In the genomic region with DNA sequence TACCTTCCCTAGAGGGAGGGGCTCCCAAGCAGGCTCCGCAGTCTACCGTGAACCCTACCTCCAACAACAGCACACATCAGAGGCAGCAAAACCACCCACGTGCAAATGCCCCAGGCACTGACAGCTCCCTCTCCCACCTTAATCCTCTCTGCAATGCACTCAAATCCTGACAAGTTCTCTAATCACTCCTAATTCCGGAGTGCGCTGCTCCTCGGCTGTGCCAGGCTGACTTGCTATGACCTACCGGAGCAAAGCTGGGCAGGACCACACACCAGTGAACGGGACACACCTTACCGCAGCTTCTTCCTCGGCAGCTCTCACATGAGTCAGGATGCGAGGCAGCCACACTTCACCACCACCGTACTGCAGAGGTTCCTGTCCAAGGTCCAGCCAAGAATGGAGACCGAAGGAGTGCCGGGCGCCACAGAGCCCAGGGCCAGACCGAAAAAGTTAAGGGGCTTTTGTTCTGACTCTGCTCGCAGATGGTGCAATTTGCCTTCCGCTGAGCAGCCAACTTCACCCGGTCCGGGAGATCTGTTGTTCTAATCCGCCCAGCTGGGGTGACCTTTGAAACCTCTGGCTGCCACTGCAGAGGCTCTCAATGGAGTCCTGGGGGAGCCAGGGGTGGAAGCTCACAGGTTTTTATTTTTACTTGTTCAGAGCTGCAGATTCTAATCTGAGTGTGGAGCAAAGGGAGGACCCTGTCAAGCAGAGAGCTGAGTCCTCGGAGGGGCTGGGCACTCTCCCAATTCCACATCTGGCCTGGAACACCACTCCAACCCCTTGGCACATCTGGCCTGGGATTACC, we compare ENCODE assay signal across 1 cellular context.
TF ChIP-seq lines count a peak whose summit lies in the region.

No MANE protein-coding gene starts in this region.

TF ChIP-seq in HepG2, 621 proteins besides CTCF, POLR2A, EP300 and RAD21 (continued from another document and continues in another):
- TF ChIP-seq SNAPC4 (CRISPR knock-in tag; IDR thresholded peaks at IDR 0.05) (no peak), ELF4 (CRISPR knock-in tag; IDR thresholded peaks at IDR 0.05; ENCODE audit: borderline replicate concordance) (no peak), MAZ (IDR thresholded peaks at IDR 0.05; ENCODE audit: borderline replicate concordance, low read depth, low read length) (no peak), MAZ (CRISPR knock-in tag; IDR thresholded peaks at IDR 0.05; ENCODE audit: low read depth) (peak; percentile 45; the same call in 1 of the 2 replicates), TARDBP (CRISPR knock-in tag; IDR thresholded peaks at IDR 0.05) (no peak), HOXA3 (CRISPR knock-in tag; IDR thresholded peaks at IDR 0.05) (peak; percentile 53), ZIK1 (CRISPR knock-in tag; IDR thresholded peaks at IDR 0.05; ENCODE audit: borderline replicate concordance, low read depth) (no peak), ZNF574 (CRISPR knock-in tag; IDR thresholded peaks at IDR 0.05) (peak; percentile 28; the same call in 1 of the 2 replicates), ZNF747 (CRISPR knock-in tag; IDR thresholded peaks at IDR 0.05; ENCODE audit: borderline replicate concordance) (no peak), ISL2 (CRISPR knock-in tag; IDR thresholded peaks at IDR 0.05) (0 out of 2 replicates have a peak, but pooled peaks have one; percentile 23), ZSCAN29 (CRISPR knock-in tag; conservative IDR thresholded peaks at IDR 0.05) (0 out of 2 replicates have a peak, but pooled peaks have one; percentile 43), HOXA7 (CRISPR knock-in tag; IDR thresholded peaks at IDR 0.05) (no peak), HNRNPL (IDR thresholded peaks at IDR 0.05; ENCODE audit: low read depth, low read length) (peak; percentile 79; the same call in 1 of the 2 replicates), ELF1 (CRISPR knock-in tag; IDR thresholded peaks at IDR 0.05) (no peak), AKAP8 (CRISPR knock-in tag; IDR thresholded peaks at IDR 0.05) (no peak), ZNF121 (CRISPR knock-in tag; IDR thresholded peaks at IDR 0.05) (no peak), SRSF4 (IDR thresholded peaks at IDR 0.05; ENCODE audit: low read depth, low read length, poor library complexity, severe bottlenecking) (no peak), KLF15 (CRISPR knock-in tag; IDR thresholded peaks at IDR 0.05; ENCODE audit: borderline replicate concordance) (no peak), HNRNPLL (IDR thresholded peaks at IDR 0.05; ENCODE audit: low read depth, low read length, poor library complexity, severe bottlenecking) (no peak), CCDC6 (CRISPR knock-in tag; IDR thresholded peaks at IDR 0.05) (no peak; the same call in 1 of the 2 replicates), ZNF530 (CRISPR knock-in tag; IDR thresholded peaks at IDR 0.05; ENCODE audit: low read depth) (no peak), RNF2 (conservative IDR thresholded peaks at IDR 0.05; ENCODE audit: low read depth) (no peak), MXD4 (CRISPR knock-in tag; IDR thresholded peaks at IDR 0.05) (peak; percentile 84; the same call in 1 of the 2 replicates), ZNF788 (CRISPR knock-in tag; IDR thresholded peaks at IDR 0.05; ENCODE audit: borderline replicate concordance) (no peak), ZSCAN22 (CRISPR knock-in tag; IDR thresholded peaks at IDR 0.05) (no peak), NFATC3 (CRISPR knock-in tag; IDR thresholded peaks at IDR 0.05) (no peak), MYNN (CRISPR knock-in tag; IDR thresholded peaks at IDR 0.05; ENCODE audit: low read depth) (no peak), HDAC6 (IDR thresholded peaks at IDR 0.05; ENCODE audit: low read depth, low read length) (no peak), PHF8 (CRISPR knock-in tag; IDR thresholded peaks at IDR 0.05) (peak; percentile 57), SUZ12 (IDR thresholded peaks at IDR 0.05; ENCODE audit: low read depth, low read length) (no peak)
- TF ChIP-seq, protein P1, sequence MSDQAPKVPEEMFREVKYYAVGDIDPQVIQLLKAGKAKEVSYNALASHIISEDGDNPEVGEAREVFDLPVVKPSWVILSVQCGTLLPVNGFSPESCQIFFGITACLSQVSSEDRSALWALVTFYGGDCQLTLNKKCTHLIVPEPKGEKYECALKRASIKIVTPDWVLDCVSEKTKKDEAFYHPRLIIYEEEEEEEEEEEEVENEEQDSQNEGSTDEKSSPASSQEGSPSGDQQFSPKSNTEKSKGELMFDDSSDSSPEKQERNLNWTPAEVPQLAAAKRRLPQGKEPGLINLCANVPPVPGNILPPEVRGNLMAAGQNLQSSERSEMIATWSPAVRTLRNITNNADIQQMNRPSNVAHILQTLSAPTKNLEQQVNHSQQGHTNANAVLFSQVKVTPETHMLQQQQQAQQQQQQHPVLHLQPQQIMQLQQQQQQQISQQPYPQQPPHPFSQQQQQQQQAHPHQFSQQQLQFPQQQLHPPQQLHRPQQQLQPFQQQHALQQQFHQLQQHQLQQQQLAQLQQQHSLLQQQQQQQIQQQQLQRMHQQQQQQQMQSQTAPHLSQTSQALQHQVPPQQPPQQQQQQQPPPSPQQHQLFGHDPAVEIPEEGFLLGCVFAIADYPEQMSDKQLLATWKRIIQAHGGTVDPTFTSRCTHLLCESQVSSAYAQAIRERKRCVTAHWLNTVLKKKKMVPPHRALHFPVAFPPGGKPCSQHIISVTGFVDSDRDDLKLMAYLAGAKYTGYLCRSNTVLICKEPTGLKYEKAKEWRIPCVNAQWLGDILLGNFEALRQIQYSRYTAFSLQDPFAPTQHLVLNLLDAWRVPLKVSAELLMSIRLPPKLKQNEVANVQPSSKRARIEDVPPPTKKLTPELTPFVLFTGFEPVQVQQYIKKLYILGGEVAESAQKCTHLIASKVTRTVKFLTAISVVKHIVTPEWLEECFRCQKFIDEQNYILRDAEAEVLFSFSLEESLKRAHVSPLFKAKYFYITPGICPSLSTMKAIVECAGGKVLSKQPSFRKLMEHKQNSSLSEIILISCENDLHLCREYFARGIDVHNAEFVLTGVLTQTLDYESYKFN (CRISPR knock-in tag; conservative IDR thresholded peaks at IDR 0.05), result peak; percentile 69; the same call in 1 of the 2 replicates
- TF ChIP-seq, protein P2, sequence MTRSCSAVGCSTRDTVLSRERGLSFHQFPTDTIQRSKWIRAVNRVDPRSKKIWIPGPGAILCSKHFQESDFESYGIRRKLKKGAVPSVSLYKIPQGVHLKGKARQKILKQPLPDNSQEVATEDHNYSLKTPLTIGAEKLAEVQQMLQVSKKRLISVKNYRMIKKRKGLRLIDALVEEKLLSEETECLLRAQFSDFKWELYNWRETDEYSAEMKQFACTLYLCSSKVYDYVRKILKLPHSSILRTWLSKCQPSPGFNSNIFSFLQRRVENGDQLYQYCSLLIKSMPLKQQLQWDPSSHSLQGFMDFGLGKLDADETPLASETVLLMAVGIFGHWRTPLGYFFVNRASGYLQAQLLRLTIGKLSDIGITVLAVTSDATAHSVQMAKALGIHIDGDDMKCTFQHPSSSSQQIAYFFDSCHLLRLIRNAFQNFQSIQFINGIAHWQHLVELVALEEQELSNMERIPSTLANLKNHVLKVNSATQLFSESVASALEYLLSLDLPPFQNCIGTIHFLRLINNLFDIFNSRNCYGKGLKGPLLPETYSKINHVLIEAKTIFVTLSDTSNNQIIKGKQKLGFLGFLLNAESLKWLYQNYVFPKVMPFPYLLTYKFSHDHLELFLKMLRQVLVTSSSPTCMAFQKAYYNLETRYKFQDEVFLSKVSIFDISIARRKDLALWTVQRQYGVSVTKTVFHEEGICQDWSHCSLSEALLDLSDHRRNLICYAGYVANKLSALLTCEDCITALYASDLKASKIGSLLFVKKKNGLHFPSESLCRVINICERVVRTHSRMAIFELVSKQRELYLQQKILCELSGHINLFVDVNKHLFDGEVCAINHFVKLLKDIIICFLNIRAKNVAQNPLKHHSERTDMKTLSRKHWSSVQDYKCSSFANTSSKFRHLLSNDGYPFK (CRISPR knock-in tag; IDR thresholded peaks at IDR 0.05; ENCODE audit: borderline replicate concordance), result peak; percentile 77; the same call in 1 of the 2 replicates
- TF ChIP-seq, protein P3, sequence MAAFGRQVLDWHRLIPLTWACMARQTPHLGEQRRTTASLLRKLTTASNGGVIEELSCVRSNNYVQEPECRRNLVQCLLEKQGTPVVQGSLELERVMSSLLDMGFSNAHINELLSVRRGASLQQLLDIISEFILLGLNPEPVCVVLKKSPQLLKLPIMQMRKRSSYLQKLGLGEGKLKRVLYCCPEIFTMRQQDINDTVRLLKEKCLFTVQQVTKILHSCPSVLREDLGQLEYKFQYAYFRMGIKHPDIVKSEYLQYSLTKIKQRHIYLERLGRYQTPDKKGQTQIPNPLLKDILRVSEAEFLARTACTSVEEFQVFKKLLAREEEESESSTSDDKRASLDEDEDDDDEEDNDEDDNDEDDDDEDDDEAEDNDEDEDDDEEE (CRISPR knock-in tag; IDR thresholded peaks at IDR 0.05), result no peak
- TF ChIP-seq, protein P4, sequence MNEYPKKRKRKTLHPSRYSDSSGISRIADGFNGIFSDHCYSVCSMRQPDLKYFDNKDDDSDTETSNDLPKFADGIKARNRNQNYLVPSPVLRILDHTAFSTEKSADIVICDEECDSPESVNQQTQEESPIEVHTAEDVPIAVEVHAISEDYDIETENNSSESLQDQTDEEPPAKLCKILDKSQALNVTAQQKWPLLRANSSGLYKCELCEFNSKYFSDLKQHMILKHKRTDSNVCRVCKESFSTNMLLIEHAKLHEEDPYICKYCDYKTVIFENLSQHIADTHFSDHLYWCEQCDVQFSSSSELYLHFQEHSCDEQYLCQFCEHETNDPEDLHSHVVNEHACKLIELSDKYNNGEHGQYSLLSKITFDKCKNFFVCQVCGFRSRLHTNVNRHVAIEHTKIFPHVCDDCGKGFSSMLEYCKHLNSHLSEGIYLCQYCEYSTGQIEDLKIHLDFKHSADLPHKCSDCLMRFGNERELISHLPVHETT (CRISPR knock-in tag; conservative IDR thresholded peaks at IDR 0.05), result no peak; the same call in 1 of the 2 replicates
- TF ChIP-seq, protein P5, sequence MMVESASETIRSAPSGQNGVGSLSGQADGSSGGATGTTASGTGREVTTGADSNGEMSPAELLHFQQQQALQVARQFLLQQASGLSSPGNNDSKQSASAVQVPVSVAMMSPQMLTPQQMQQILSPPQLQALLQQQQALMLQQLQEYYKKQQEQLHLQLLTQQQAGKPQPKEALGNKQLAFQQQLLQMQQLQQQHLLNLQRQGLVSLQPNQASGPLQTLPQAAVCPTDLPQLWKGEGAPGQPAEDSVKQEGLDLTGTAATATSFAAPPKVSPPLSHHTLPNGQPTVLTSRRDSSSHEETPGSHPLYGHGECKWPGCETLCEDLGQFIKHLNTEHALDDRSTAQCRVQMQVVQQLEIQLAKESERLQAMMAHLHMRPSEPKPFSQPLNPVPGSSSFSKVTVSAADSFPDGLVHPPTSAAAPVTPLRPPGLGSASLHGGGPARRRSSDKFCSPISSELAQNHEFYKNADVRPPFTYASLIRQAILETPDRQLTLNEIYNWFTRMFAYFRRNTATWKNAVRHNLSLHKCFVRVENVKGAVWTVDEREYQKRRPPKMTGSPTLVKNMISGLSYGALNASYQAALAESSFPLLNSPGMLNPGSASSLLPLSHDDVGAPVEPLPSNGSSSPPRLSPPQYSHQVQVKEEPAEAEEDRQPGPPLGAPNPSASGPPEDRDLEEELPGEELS (CRISPR knock-in tag; IDR thresholded peaks at IDR 0.05), result 0 out of 2 replicates have a peak, but pooled peaks have one; percentile 13
